Comparison of ENCODE assay signal across 15 cellular contexts in the genomic region with DNA sequence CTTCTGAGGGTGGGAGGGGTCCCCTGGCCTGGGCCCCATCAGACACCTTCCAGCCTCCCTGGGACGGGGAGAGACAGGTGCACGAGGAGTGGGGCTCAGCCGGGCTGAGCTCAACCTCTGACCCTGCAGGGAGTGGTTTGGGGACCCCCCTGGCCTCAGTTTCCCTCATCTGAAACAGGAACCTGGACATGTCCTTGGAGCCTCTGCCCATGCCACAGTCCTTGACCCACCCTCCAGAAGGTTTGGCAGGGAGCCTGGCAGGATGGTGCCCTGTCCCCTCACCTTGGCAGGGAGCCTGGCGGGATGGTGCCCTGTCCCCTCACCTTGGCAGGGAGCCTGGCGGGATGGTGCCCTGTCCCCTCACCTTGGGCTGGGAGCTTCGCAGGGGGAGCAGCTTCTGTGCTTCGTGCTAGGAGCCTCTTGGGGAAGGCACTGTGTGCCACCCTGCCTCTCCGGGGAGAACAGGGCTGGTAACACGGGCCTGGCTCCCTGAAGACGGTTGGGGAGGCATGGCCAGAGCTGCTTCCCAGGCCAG. TPM values are rescaled to one million over a fixed set of nuclear protein-coding genes. Genes with fewer than 3 reads are reported as not detected.
DNase-seq lines count a peak whose midpoint lies in the region; ATAC-seq and TF ChIP-seq lines count a peak whose summit lies in the region.
"Had no signal": no experiment of that assay in that cellular context is flagged by ENCODE, and none has a peak within 500 bp of the region (broad histone marks: within the 10 kb centered on the region; RNA-seq: fewer than 3 reads in every experiment).

No MANE protein-coding gene starts in this region.

- H3K27ac Mint-ChIP-seq in T-helper 17 cell: no peak overlapping the region
- H3K27ac Mint-ChIP-seq: CD8-positive, alpha-beta memory T cell; IgD-negative memory B cell had no signal

- no CpG with 5 or more reads among the region's 10 CpGs for WGBS in neuronal stem cell (ENCODE audit: extremely low coverage in 2 of 2, insufficient read length in 2 of 2, insufficient replicate concordance in 1 of 2), 2 donors
- 77 to 84% methylated on average over 10 of the region's 10 CpGs for WGBS in aorta, 2 donors

- no peak overlapping the region for H3K4me3 Mint-ChIP-seq in T-helper 17 cell
- H3K4me3 Mint-ChIP-seq: CD8-positive, alpha-beta memory T cell; IgD-negative memory B cell had no signal

- H3K4me1 Mint-ChIP-seq in T-helper 17 cell: no peaks in the 10 kb centered on the region
- H3K4me1 Mint-ChIP-seq: CD8-positive, alpha-beta memory T cell had no signal

- peak overlapping the region; percentile 97 for H3K14ac ChIP-seq in neuronal stem cell (ENCODE audit: low read length)

- H3K9me3 ChIP-seq in right atrium auricular region (no peaks in the 10 kb centered on the region), NT2/D1 (ENCODE audit: insufficient read depth, low read length) (no peaks in the 10 kb centered on the region), neuronal stem cell (replicated peaks in 1 of 2; ENCODE audit: control insufficient read depth in 2 of 2, insufficient read depth in 1 of 2, low read depth in 1 of 2, low read length in 2 of 2) (no peaks in the 10 kb centered on the region), aorta (ENCODE audit: control insufficient read depth, low read length) (no peaks in the 10 kb centered on the region), T-helper 17 cell (ENCODE audit: control insufficient read depth, low read length, poor library complexity, severe bottlenecking) (no peaks in the 10 kb centered on the region)
- H3K9me3 ChIP-seq: BE2C, Caco-2 had no signal

- intact Hi-C loops in left ventricle myocardium superior (cut with micrococcal nuclease): no loop called here
- intact Hi-C loops in aorta (cut with DNase I): no loop called here

- H3K36me3 ChIP-seq in right atrium auricular region: no peaks in the 10 kb centered on the region
- H3K36me3 ChIP-seq in NT2/D1 (ENCODE audit: insufficient read depth, insufficient read length, low read length): no peaks in the 10 kb centered on the region
- no peaks in the 10 kb centered on the region for H3K36me3 ChIP-seq in neuronal stem cell (replicated peaks in 1 of 2; ENCODE audit: control insufficient read depth in 2 of 2, insufficient read depth in 2 of 2, low read length in 2 of 2)
- H3K36me3 ChIP-seq in aorta (ENCODE audit: control insufficient read depth in 1 of 2, insufficient read depth in 2 of 2, low read length in 1 of 2): no peaks in the 10 kb centered on the region
- H3K36me3 ChIP-seq: BE2C had no signal

- H3K4me1 ChIP-seq in right atrium auricular region (peaks cover 0 to 33% of the 10 kb centered on the region in 2 donors), NT2/D1 (ENCODE audit: insufficient read depth, insufficient read length) (peaks cover 24% of the 10 kb centered on the region), neuronal stem cell (ENCODE audit: control insufficient read depth in 2 of 2, insufficient read depth in 1 of 2, low read depth in 1 of 2, low read length in 2 of 2) (peaks cover 5% of the 10 kb centered on the region in 2 donors), aorta (ENCODE audit: control insufficient read depth in 1 of 2, insufficient read depth in 2 of 2, low read length in 2 of 2) (no peaks in the 10 kb centered on the region)
- H3K4me1 ChIP-seq: BE2C, Caco-2 had no signal

- H3K27ac ChIP-seq in right atrium auricular region (no peak overlapping the region), neuronal stem cell (replicated peaks; ENCODE audit: low read length) (no peak overlapping the region), aorta (ENCODE audit: low read depth in 1 of 2, low read length in 2 of 2) (no peak overlapping the region)
- H3K27ac ChIP-seq: GM23248 had no signal

- no peaks in the 10 kb centered on the region for H3K79me1 ChIP-seq in neuronal stem cell (ENCODE audit: low read depth, low read length)

- H2AK5ac ChIP-seq in neuronal stem cell (ENCODE audit: low read depth, low read length): peak overlapping the region; percentile 94

- H3K36me3 Mint-ChIP-seq in T-helper 17 cell (ENCODE audit: low read depth): no peaks in the 10 kb centered on the region
- H3K36me3 Mint-ChIP-seq: CD8-positive, alpha-beta memory T cell; IgD-negative memory B cell had no signal

- H3K4me3 ChIP-seq in right atrium auricular region (no peak overlapping the region), NT2/D1 (ENCODE audit: insufficient read length, low read depth) (no peak overlapping the region), neuronal stem cell (ENCODE audit: low read length in 2 of 2) (no peak overlapping the region), aorta (ENCODE audit: low read length in 2 of 2) (no peak overlapping the region)
- H3K4me3 ChIP-seq: GM23248 had no signal

- H2AFZ ChIP-seq in neuronal stem cell (ENCODE audit: low read length): no peak overlapping the region
- H2AFZ ChIP-seq: GM23248 had no signal

- no peak overlapping the region for H2BK15ac ChIP-seq in neuronal stem cell (ENCODE audit: low read length)

- H2BK5ac ChIP-seq in neuronal stem cell (ENCODE audit: low read length): no peak overlapping the region

- H3K4ac ChIP-seq in neuronal stem cell (ENCODE audit: low read length): no peak overlapping the region

- H3K18ac ChIP-seq in neuronal stem cell (ENCODE audit: low read length): peak overlapping the region; percentile 76

- H3K27me3 ChIP-seq in right atrium auricular region (no peaks in the 10 kb centered on the region), NT2/D1 (ENCODE audit: insufficient read depth, insufficient read length) (peaks cover 17% of the 10 kb centered on the region), neuronal stem cell (ENCODE audit: control insufficient read depth in 3 of 3, insufficient read depth in 3 of 3, low read depth in 1 of 3, low read length in 3 of 3) (peaks cover 0 to 43% (median 0%) of the 10 kb centered on the region in 3 experiments), aorta (ENCODE audit: control insufficient read depth in 1 of 2, insufficient read depth in 2 of 2, low read length in 1 of 2) (no peaks in the 10 kb centered on the region)
- H3K27me3 ChIP-seq: BE2C had no signal

- H3K23ac ChIP-seq in neuronal stem cell (ENCODE audit: low read depth, low read length, poor library complexity): no peak overlapping the region

- no peak overlapping the region for H4K91ac ChIP-seq in neuronal stem cell (ENCODE audit: low read depth, low read length, poor library complexity)

- H3K9ac ChIP-seq in NT2/D1 (ENCODE audit: insufficient read length, low read depth) (peak overlapping the region; percentile 63), neuronal stem cell (ENCODE audit: low read depth, low read length, poor library complexity) (no peak overlapping the region)
- H3K9ac ChIP-seq: GM23248 had no signal

- H4K8ac ChIP-seq in neuronal stem cell (ENCODE audit: low read depth, low read length): peak overlapping the region; percentile 29

- H3K4me2 ChIP-seq in neuronal stem cell (ENCODE audit: insufficient read depth, low read length, poor library complexity, severe bottlenecking): no peak overlapping the region

- no peak overlapping the region for H2BK120ac ChIP-seq in neuronal stem cell (ENCODE audit: low read depth, low read length)

- TF ChIP-seq CTCF in right atrium auricular region (IDR thresholded peaks at IDR 0.05): no peak

- peaks cover 5% of the 10 kb centered on the region for H3K27me3 Mint-ChIP-seq in T-helper 17 cell

- H2BK12ac ChIP-seq in neuronal stem cell (ENCODE audit: low read length): peak overlapping the region; percentile 97

- ATAC-seq in left ventricle myocardium superior (no peak), aorta (ENCODE audit: low FRiP score) (no peak), T-helper 17 cell (no peak)
- ATAC-seq: HCT116 had no signal

- peak; percentile 23 for DNase-seq in left ventricle myocardium superior
- no peak for DNase-seq in right atrium auricular region (ENCODE audit: low spot score)
- DNase-seq in NT2/D1 (ENCODE audit: low read depth, low spot score): no peak
- DNase-seq in neuronal stem cell (ENCODE audit: low spot score): no peak
- DNase-seq in aorta: peak; percentile 46 to 64
- no peak for DNase-seq in NCI-H2081 (lab: John Stamatoyannopoulos, UW)
- no peak for DNase-seq in T-helper 17 cell
- DNase-seq: Caco-2, DMS53, GF-D8, GM23248 had no signal

RNA-seq across cellular contexts. Expression of gene SLX9, which starts 58.3 kb away (rescaled TPM):
- total RNA-seq in left ventricle myocardium superior (69.9 TPM), right atrium auricular region (10 to 100 TPM; 15.9 to 18.8 TPM), aorta (10 to 100 TPM; 21.5 to 29.6 TPM), T-helper 17 cell (10 to 100 TPM; 14.0 to 15.4 TPM)
- polyA plus RNA-seq in neuronal stem cell (2013, experiment 1 of 2): 17.0 TPM
- 16.6 TPM for polyA plus RNA-seq in neuronal stem cell (2013, experiment 2 of 2)
- 10 to 100 TPM; 17.3 to 19.2 TPM for polyA plus RNA-seq in aorta

Comparison
In these comparisons a context has a peak if more than half of its experiments do, and no peak if none do; other contexts are left out.
1. DNase-seq: peak in left ventricle myocardium superior (single experiment) and aorta (2 of 2); none in right atrium auricular region (single experiment), NT2/D1 (single experiment), neuronal stem cell (single experiment), NCI-H2081 (0 of 2) and T-helper 17 cell (0 of 3).